In the genomic region with DNA sequence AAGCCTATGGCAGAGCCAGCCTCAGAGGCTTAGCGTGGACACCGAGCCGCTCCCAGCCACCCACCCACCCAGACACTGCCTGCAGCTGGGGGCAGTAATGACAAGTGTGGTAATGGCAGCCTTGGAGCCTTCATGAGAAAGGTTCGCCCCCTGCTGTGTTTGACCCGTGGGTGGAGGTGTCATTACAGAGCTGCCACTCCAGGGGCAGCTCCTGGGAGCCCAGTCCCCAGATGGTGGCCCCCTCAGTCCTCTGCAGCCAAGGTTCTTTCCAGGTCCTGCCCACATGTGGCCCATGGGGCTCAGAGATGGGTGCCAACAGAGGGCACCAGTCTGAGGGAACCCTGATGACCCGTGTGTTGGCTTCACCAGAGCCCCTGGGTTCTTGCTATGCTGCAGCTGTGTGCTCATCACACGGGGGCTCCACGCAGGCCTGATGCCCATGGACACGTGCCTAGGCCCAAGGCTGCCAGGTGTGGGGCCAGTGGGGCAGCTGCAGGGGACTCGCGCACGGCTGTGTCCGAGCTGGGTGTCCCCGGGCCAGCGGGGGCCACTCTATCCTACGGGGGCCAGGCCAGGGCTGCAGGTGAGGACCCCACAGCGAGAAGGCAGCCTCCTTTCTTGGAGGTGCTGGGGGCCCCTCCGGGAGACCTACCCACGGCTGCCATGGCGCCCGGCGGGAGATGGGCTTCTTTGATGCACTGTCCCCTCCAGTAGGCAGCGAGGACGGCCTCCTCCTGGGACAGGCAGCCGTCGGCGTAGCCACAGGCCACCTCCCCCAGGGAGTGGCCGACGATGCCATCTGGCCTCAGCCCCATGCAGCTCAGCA, we compare ENCODE assay signal across 12 cellular contexts.
"Had no signal": no experiment of that assay in that cellular context is flagged by ENCODE, and none has a peak within 500 bp of the region (broad histone marks: within the 10 kb centered on the region; RNA-seq: fewer than 3 reads in every experiment).

No MANE protein-coding gene starts in this region.

- H3K4me1 ChIP-seq: esophagus muscularis mucosa, tibial artery had no signal

- H3K27me3 ChIP-seq: esophagus muscularis mucosa, tibial artery had no signal

- H3K27ac ChIP-seq: esophagus muscularis mucosa, tibial artery had no signal

- H3K9me3 ChIP-seq: esophagus muscularis mucosa, tibial artery had no signal

- H3K4me3 ChIP-seq: esophagus muscularis mucosa, lung, tibial artery had no signal

- DNase-seq: activated CD4-positive, alpha-beta T cell treated with anti-CD3 and anti-CD28 coated beads, Interleukin-2, amount 50 U/mL, for 4 hours; activated CD4-positive, CD25-positive, alpha-beta regulatory T cell treated with anti-CD3 and anti-CD28 coated beads, Interleukin-2, amount 50 U/mL, for 72 hours; activated gamma-delta T cell treated with Interleukin-2 at 50 U/mL for 16 hours; amniotic stem cell; effector memory CD4-positive, alpha-beta T cell; immature natural killer cell; stimulated activated naive CD8-positive, alpha-beta T cell treated with anti-CD3 and anti-CD28 coated beads, Interleukin-15, Interleukin-2, amounts not matched to agents 100 U/mL and 50 U/mL, for 24 hours; substantia nigra; T1000; tibial artery had no signal

- ATAC-seq: stimulated activated naive CD8-positive, alpha-beta T cell treated with anti-CD3 and anti-CD28 coated beads, Interleukin-15, Interleukin-2, amounts not matched to agents 100 U/mL and 50 U/mL, for 24 hours had no signal
